8 cellular contexts compared by ENCODE assay signal in the genomic region with DNA sequence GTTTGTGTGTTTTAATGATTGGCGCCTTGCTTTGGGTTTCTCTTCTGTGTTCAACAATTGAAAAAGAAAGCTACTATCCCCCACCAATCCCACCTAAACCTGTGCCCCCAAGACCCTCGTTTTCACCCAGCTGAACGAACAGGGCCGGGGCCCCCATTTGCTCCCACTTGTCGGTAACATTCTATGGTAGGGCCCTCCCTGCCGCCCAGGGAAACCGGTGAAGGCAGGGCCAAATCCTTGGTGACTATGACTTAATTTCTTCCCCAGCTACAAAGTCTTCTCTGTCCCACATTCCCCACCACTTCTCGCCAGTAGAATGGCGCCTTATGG. TPM values are rescaled to one million over a fixed set of nuclear protein-coding genes. Genes with fewer than 3 reads are reported as not detected.
DNase-seq lines count a peak whose midpoint lies in the region; ATAC-seq and TF ChIP-seq lines count a peak whose summit lies in the region.

No MANE protein-coding gene starts in this region.

- peaks cover 36% of the 10 kb centered on the region for H3K79me2 ChIP-seq in OCI-LY7 (ENCODE audit: insufficient read depth, low read depth, low read length)

- no peak for ATAC-seq in effector memory CD8-positive, alpha-beta T cell (replicated peaks)

- peak overlapping the region; percentile 80; the same call in 1 of the 2 replicates for H2AFZ ChIP-seq in OCI-LY7 (ENCODE audit: low read length)

- H3K9me3 ChIP-seq in CD8-positive, alpha-beta memory T cell (ENCODE audit: low read length), result no peaks in the 10 kb centered on the region
- no peaks in the 10 kb centered on the region for H3K9me3 ChIP-seq in OCI-LY7 (ENCODE audit: low read length)

- peak overlapping the region; percentile 99 for H3K27ac ChIP-seq in CD8-positive, alpha-beta memory T cell (ENCODE audit: low read depth, low read length)
- peak overlapping the region; percentile 73 for H3K27ac ChIP-seq in OCI-LY7 (ENCODE audit: low read depth, low read length, poor library complexity, severe bottlenecking)

- no peaks in the 10 kb centered on the region for H3K9me3 Mint-ChIP-seq in CD8-positive, alpha-beta memory T cell
- H3K9me3 Mint-ChIP-seq in effector memory CD8-positive, alpha-beta T cell, result no peaks in the 10 kb centered on the region
- no peaks in the 10 kb centered on the region for H3K9me3 Mint-ChIP-seq in neural crest cell

- TF ChIP-seq CTCF in OCI-LY7 (conservative IDR thresholded peaks at IDR 0.05; ENCODE audit: low read length), result no peak
- TF ChIP-seq CTCF in neural crest cell (conservative IDR thresholded peaks at IDR 0.05), result no peak
- TF ChIP-seq CTCF in GM10266 (IDR thresholded peaks at IDR 0.05; ENCODE audit: control insufficient read depth, insufficient read depth, low read depth, missing control alignments), result no peak

- POLR2A ChIA-PET in CD8-positive, alpha-beta memory T cell (lab: Charles Lee), result interaction anchor here (1.0 to 2.4 kb wide), 10 partner anchors 10 to 233 kb away, joined by 3 to 42 read pairs (median 12); a partner anchor contains a TSS
- POLR2A ChIA-PET in OCI-LY7 (lab: Charles Lee), result interaction anchor here (0.5 to 3.4 kb wide), 8 partner anchors 14 to 234 kb away, joined by 3 to 31 read pairs (median 4); a partner anchor contains a TSS

- peak overlapping the region; percentile 99 for H3K4me3 ChIP-seq in CD8-positive, alpha-beta memory T cell (ENCODE audit: low read length)
- H3K4me3 ChIP-seq in OCI-LY7 (ENCODE audit: low read depth, low read length, poor library complexity, severe bottlenecking), result peak overlapping the region; percentile 95

- H3K4me1 ChIP-seq in CD8-positive, alpha-beta memory T cell (ENCODE audit: insufficient read depth, low read length), result peaks cover 42% of the 10 kb centered on the region
- H3K4me1 ChIP-seq in OCI-LY7 (ENCODE audit: insufficient read depth, low read length, poor library complexity, severe bottlenecking), result peaks cover 28% of the 10 kb centered on the region

- CTCF ChIA-PET in CD8-positive, alpha-beta memory T cell (lab: Charles Lee), result interaction anchor here (1.0 to 2.5 kb wide), 5 partner anchors 14 to 202 kb away, joined by 3 to 19 read pairs (median 3); no protein-coding TSS in a partner anchor
- CTCF ChIA-PET in OCI-LY7 (lab: Charles Lee; ENCODE audit: unreplicated experiment), result no interaction called here

- H3K27me3 ChIP-seq in CD8-positive, alpha-beta memory T cell (ENCODE audit: insufficient read depth, low read length, poor library complexity, severe bottlenecking), result no peaks in the 10 kb centered on the region

- H4K20me1 ChIP-seq in OCI-LY7 (ENCODE audit: insufficient read depth, low read length), result peaks cover 9% of the 10 kb centered on the region; the same call in 1 of the 2 replicates

- peaks cover 9 to 62% (median 30%) of the 10 kb centered on the region in 3 donors for H3K36me3 Mint-ChIP-seq in CD8-positive, alpha-beta memory T cell
- peaks cover 56% of the 10 kb centered on the region for H3K36me3 Mint-ChIP-seq in effector memory CD8-positive, alpha-beta T cell (ENCODE audit: insufficient read depth)
- peaks cover 23% of the 10 kb centered on the region for H3K36me3 Mint-ChIP-seq in neural crest cell (ENCODE audit: low read depth)

- DNase-seq in CD8-positive, alpha-beta memory T cell, result no peak
- peak; percentile 13 for DNase-seq in OCI-LY7 (ENCODE audit: low spot score)
- DNase-seq in effector memory CD8-positive, alpha-beta T cell, result no peak
- DNase-seq in neural crest cell (ENCODE audit: low read depth, low spot score), result no peak
- DNase-seq in NCI-H1436 (lab: John Stamatoyannopoulos, UW), result no peak
- no peak for DNase-seq in GM10266 (ENCODE audit: extremely low spot score)
- DNase-seq in activated gamma-delta T cell (lab: John Stamatoyannopoulos, UW), result no peak
- no peak for DNase-seq in NCI-H187 (lab: John Stamatoyannopoulos, UW)

- peaks cover 31% of the 10 kb centered on the region for H3K36me3 ChIP-seq in CD8-positive, alpha-beta memory T cell (ENCODE audit: insufficient read depth, low read length)
- peaks cover 40% of the 10 kb centered on the region for H3K36me3 ChIP-seq in OCI-LY7 (ENCODE audit: insufficient read depth, low read length)

- BruUV-seq in OCI-LY7 (replicated peaks; lab: Mats Ljungman, UMichigan), result TSS peak; percentile 98

- H3K27ac Mint-ChIP-seq in CD8-positive, alpha-beta memory T cell, result peak overlapping the region; percentile 98 to 100 (median 100)
- peak overlapping the region; percentile 99 for H3K27ac Mint-ChIP-seq in effector memory CD8-positive, alpha-beta T cell
- peak overlapping the region; percentile 100 for H3K27ac Mint-ChIP-seq in neural crest cell (ENCODE audit: unreplicated experiment)

- intact Hi-C loops in OCI-LY7 (cut with micrococcal nuclease; ENCODE audit: unreplicated experiment), result loop anchor here (1.0 kb wide), 3 partner anchors 16 to 40 kb away; a partner anchor contains a TSS

- H3K4me1 Mint-ChIP-seq in CD8-positive, alpha-beta memory T cell, result peaks cover 58 to 74% (median 60%) of the 10 kb centered on the region in 3 donors
- H3K4me1 Mint-ChIP-seq in effector memory CD8-positive, alpha-beta T cell (ENCODE audit: low read depth in 2 of 2), result peaks cover 43 to 52% of the 10 kb centered on the region in 2 donors
- H3K4me1 Mint-ChIP-seq in neural crest cell, result peaks cover 32% of the 10 kb centered on the region

- no peaks in the 10 kb centered on the region for H3K9me2 ChIP-seq in OCI-LY7 (ENCODE audit: insufficient read depth, low read length)

- H3K4me2 ChIP-seq in OCI-LY7 (ENCODE audit: low read length), result peak overlapping the region; percentile 96

- H3K27me3 Mint-ChIP-seq in CD8-positive, alpha-beta memory T cell, result no peaks in the 10 kb centered on the region
- no peaks in the 10 kb centered on the region for H3K27me3 Mint-ChIP-seq in effector memory CD8-positive, alpha-beta T cell
- H3K27me3 Mint-ChIP-seq in neural crest cell (ENCODE audit: low read depth), result no peaks in the 10 kb centered on the region

- H3K4me3 Mint-ChIP-seq in CD8-positive, alpha-beta memory T cell, result peak overlapping the region; percentile 96 to 99 (median 98)
- peak overlapping the region; percentile 96 to 99 for H3K4me3 Mint-ChIP-seq in effector memory CD8-positive, alpha-beta T cell
- H3K4me3 Mint-ChIP-seq in neural crest cell, result peak overlapping the region; percentile 100

RNA-seq across cellular contexts. Expression of a gene that starts 0.6 kb away (rescaled TPM):
- 100 to 1,000 TPM; 203 to 206 TPM for total RNA-seq in CD8-positive, alpha-beta memory T cell
- polyA plus RNA-seq in CD8-positive, alpha-beta memory T cell, result 108 TPM
- total RNA-seq in OCI-LY7 (2014; rRNA removed; shearing (Covaris generic)), result 76.0 and 79.3 TPM in 2 replicates
- total RNA-seq in OCI-LY7 (2022) (213 and 216 TPM in 2 replicates), neural crest cell (248 and 250 TPM in 2 replicates)

RNA-seq across cellular contexts. Expression of a gene that starts 19.2 kb away (rescaled TPM):
- total RNA-seq in CD8-positive, alpha-beta memory T cell, result 10 to 100 TPM; 55.5 to 58.3 TPM
- 17.5 TPM for polyA plus RNA-seq in CD8-positive, alpha-beta memory T cell
- total RNA-seq in OCI-LY7 (2014; rRNA removed; shearing (Covaris generic)), result 13.5 and 15.5 TPM in 2 replicates
- 7.1 and 8.1 TPM in 2 replicates for total RNA-seq in OCI-LY7 (2022)
- total RNA-seq in neural crest cell, result 24.2 and 25.6 TPM in 2 replicates

RNA-seq across cellular contexts. Expression of a gene that starts 29.6 kb away (rescaled TPM):
- total RNA-seq in CD8-positive, alpha-beta memory T cell, result 10 to 100 TPM; 59.5 to 65.6 TPM
- 1.3 TPM for polyA plus RNA-seq in CD8-positive, alpha-beta memory T cell
- total RNA-seq in OCI-LY7 (2014; rRNA removed; shearing (Covaris generic)), result 94.7 and 108 TPM in 2 replicates
- total RNA-seq in OCI-LY7 (2022) (85.8 and 91.3 TPM in 2 replicates), neural crest cell (78.8 and 80.9 TPM in 2 replicates)

RNA-seq across cellular contexts. Expression of a gene that starts 39.9 kb away (rescaled TPM):
- 10 to 100 TPM; 73.8 to 77.9 TPM for total RNA-seq in CD8-positive, alpha-beta memory T cell
- polyA plus RNA-seq in CD8-positive, alpha-beta memory T cell, result 104 TPM
- total RNA-seq in OCI-LY7 (2014; rRNA removed; shearing (Covaris generic)), result 89.8 and 128 TPM in 2 replicates
- 85.2 and 89.6 TPM in 2 replicates for total RNA-seq in OCI-LY7 (2022)
- total RNA-seq in neural crest cell, result 89.8 and 91.1 TPM in 2 replicates

RNA-seq across cellular contexts. Expression of a gene that starts 40.1 kb away (rescaled TPM):
- 10 to 100 TPM; 29.8 to 33.4 TPM for total RNA-seq in CD8-positive, alpha-beta memory T cell
- polyA plus RNA-seq in CD8-positive, alpha-beta memory T cell, result 46.8 TPM
- total RNA-seq in OCI-LY7 (2014; rRNA removed; shearing (Covaris generic)), result 12.0 and 12.1 TPM in 2 replicates
- total RNA-seq in OCI-LY7 (2022) (20.4 and 21.1 TPM in 2 replicates), neural crest cell (28.8 and 30.6 TPM in 2 replicates)
